3 cellular contexts compared by ENCODE assay signal in genomic region chr1:219949227-219949626, GRCh38. TPM values are rescaled to one million over a fixed set of nuclear protein-coding genes. Genes with fewer than 3 reads are reported as not detected.
"Had no signal": no experiment of that assay in that cellular context is flagged by ENCODE, and none has a peak within 500 bp of the region (broad histone marks: within the 10 kb centered on the region; RNA-seq: fewer than 3 reads in every experiment).

No MANE protein-coding gene starts in this region.

RNA-seq across cellular contexts. Expression of gene SLC30A10, which starts 20.9 kb away (rescaled TPM):
- total RNA-seq: GM23248, H4, HFFc6 had no signal
- polyA plus RNA-seq: GM23248 had no signal
